Comparison of ENCODE assay signal across 20 cellular contexts in the genomic region with DNA sequence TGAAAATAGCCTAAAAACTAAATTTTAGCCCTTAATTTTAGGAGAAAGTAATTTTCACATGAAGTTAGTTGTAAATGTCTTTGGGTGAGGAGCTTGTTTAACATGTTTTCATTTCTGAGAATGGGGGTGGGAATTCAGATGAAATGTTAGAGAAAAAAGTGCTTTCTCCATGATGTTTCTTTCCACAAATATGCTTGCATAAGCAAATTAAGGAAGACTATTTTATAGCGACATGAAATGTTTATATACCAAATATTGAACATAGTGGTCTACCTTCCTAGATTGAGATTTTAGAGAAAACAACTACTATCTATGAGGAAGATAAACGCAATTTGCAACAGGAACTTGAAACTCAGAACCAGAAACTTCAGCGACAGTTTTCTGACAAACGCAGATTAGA. TPM values are rescaled to one million over a fixed set of nuclear protein-coding genes. Genes with fewer than 3 reads are reported as not detected.
DNase-seq lines count a peak whose midpoint lies in the region; ATAC-seq, FAIRE-seq and TF ChIP-seq lines count a peak whose summit lies in the region.
"Had no signal": no experiment of that assay in that cellular context is flagged by ENCODE, and none has a peak within 500 bp of the region (broad histone marks: within the 10 kb centered on the region; RNA-seq: fewer than 3 reads in every experiment).

No MANE protein-coding gene starts in this region.

- H3K23ac ChIP-seq in H1 (ENCODE audit: insufficient read length): no peak overlapping the region

- H2AK5ac ChIP-seq in H1 (ENCODE audit: low read depth, low read length): no peak overlapping the region

- H3K4me1 ChIP-seq in A549 (no peaks in the 10 kb centered on the region), H1 (replicated peaks in 1 of 4; ENCODE audit: control insufficient read depth in 3 of 4, insufficient read depth in 4 of 4, low read length in 3 of 4) (no peaks in the 10 kb centered on the region; a peak in 1 of 7 replicates)
- H3K4me1 ChIP-seq in CD8-positive, alpha-beta T cell (ENCODE audit: insufficient read depth, low read length): no peaks in the 10 kb centered on the region

- H3K14ac ChIP-seq in H1 (ENCODE audit: insufficient read length): no peak overlapping the region

- H3K79me1 ChIP-seq in H1 (ENCODE audit: low read depth, low read length): peaks cover 2% of the 10 kb centered on the region; the same call in 1 of the 2 replicates

- no peaks in the 10 kb centered on the region for H3K27me3 ChIP-seq in H1 (replicated peaks in 1 of 4; ENCODE audit: control insufficient read depth in 3 of 4, extremely low read depth in 1 of 4, insufficient read depth in 3 of 4, low read length in 3 of 4)
- no peaks in the 10 kb centered on the region for H3K27me3 ChIP-seq in CD8-positive, alpha-beta T cell (ENCODE audit: insufficient read depth, low read length)

- H3K36me3 Mint-ChIP-seq in CD14-positive monocyte: peaks cover 12 to 49% of the 10 kb centered on the region in 2 donors
- no peaks in the 10 kb centered on the region for H3K36me3 Mint-ChIP-seq in CD8-positive, alpha-beta T cell

- H4K91ac ChIP-seq in H1 (replicated peaks; ENCODE audit: insufficient read length, low read length): no peak overlapping the region

- no peak overlapping the region for H2BK20ac ChIP-seq in H1 (ENCODE audit: low read length)

- H3K23me2 ChIP-seq in H1 (ENCODE audit: low read depth, low read length): no peaks in the 10 kb centered on the region

- peaks cover 0 to 3% of the 10 kb centered on the region in 2 experiments; a peak in 1 of 4 replicates for H3K79me2 ChIP-seq in H1 (ENCODE audit: control insufficient read depth in 1 of 2, insufficient read depth in 2 of 2, low read length in 2 of 2)

- H3K18ac ChIP-seq in H1 (ENCODE audit: extremely low read depth, low read length): no peak overlapping the region

- H3K4ac ChIP-seq in H1 (replicated peaks; ENCODE audit: insufficient read length, low read depth, low read length): no peak overlapping the region

- H3K9ac ChIP-seq in SK-N-MC (ENCODE audit: insufficient read length): no peak overlapping the region
- no peak overlapping the region for H3K9ac ChIP-seq in H1 (replicated peaks in 1 of 4; ENCODE audit: extremely low read depth in 1 of 4, low read depth in 3 of 4, low read length in 3 of 4)

- TF ChIP-seq RAD21 in A549 (conservative IDR thresholded peaks at IDR 0.05 in 1 of 2, IDR thresholded peaks at IDR 0.05 in 1 of 2) (no peak), H1 (IDR thresholded peaks at IDR 0.05 in 1 of 2, conservative IDR thresholded peaks at IDR 0.05 in 1 of 2; ENCODE audit: low read depth in 2 of 2, low read length in 2 of 2) (no peak)

- POLR2A ChIA-PET in A549 (lab: Yijun Ruan, JAX): interaction anchor here (1.3 kb wide), 1 partner anchor 13 kb away, joined by 3 read pairs; the partner anchor contains the start of gene RPLP1
- POLR2A ChIA-PET in H1 (lab: Charles Lee; ENCODE audit: partially characterized antibody): interaction anchor here (1.0 to 3.0 kb wide), 4 partner anchors 8 to 18 kb away, joined by 3 to 21 read pairs (median 9); partner anchors contain the start of gene RPLP1
- POLR2A ChIA-PET in CD8-positive, alpha-beta T cell (lab: Charles Lee): interaction anchor here (0.9 to 1.3 kb wide), 2 partner anchors 13 to 23 kb away, joined by 3 to 5 read pairs; partner anchors contain the start of gene RPLP1

- H3K56ac ChIP-seq in H1 (replicated peaks; ENCODE audit: insufficient read length, low read depth, low read length): no peak overlapping the region

- peaks cover 1 to 2% of the 10 kb centered on the region in 2 experiments for H4K20me1 ChIP-seq in H1 (replicated peaks in 1 of 2; ENCODE audit: control insufficient read depth in 1 of 2, insufficient read depth in 2 of 2, low read length in 2 of 2)

- H3K9me3 ChIP-seq in A549: no peaks in the 10 kb centered on the region
- no peaks in the 10 kb centered on the region for H3K9me3 ChIP-seq in SK-N-MC (ENCODE audit: low read depth, low read length)
- no peaks in the 10 kb centered on the region for H3K9me3 ChIP-seq in H1 (ENCODE audit: insufficient read depth in 2 of 2, low read depth in 1 of 2, low read length in 1 of 2)
- H3K9me3 ChIP-seq in CD8-positive, alpha-beta T cell (ENCODE audit: low read length): no peaks in the 10 kb centered on the region

- H3K4me1 Mint-ChIP-seq in CD14-positive monocyte: peaks cover 49% of the 10 kb centered on the region
- H3K4me1 Mint-ChIP-seq in CD8-positive, alpha-beta T cell (ENCODE audit: low read depth): no peaks in the 10 kb centered on the region
- H3K4me1 Mint-ChIP-seq: GM23338 had no signal

- H3K4me2 ChIP-seq in A549: no peak overlapping the region
- H3K4me2 ChIP-seq in H1 (ENCODE audit: insufficient read depth in 1 of 2, low read depth in 2 of 2, low read length in 2 of 2): no peak overlapping the region
- H3K4me2 ChIP-seq: GM23338 had no signal

- no peaks in the 10 kb centered on the region for H3K27me3 Mint-ChIP-seq in CD14-positive monocyte (ENCODE audit: low read depth in 3 of 3)
- no peaks in the 10 kb centered on the region for H3K27me3 Mint-ChIP-seq in CD8-positive, alpha-beta T cell (ENCODE audit: low read depth)
- H3K27me3 Mint-ChIP-seq: CD8-positive, alpha-beta memory T cell had no signal

- H2BK5ac ChIP-seq in H1 (ENCODE audit: low read depth, low read length): no peak overlapping the region

- TF ChIP-seq EP300 in A549 (IDR thresholded peaks at IDR 0.05) (no peak), H1 (IDR thresholded peaks at IDR 0.05; ENCODE audit: borderline replicate concordance in 1 of 2, low read depth in 2 of 2, low read length in 2 of 2) (no peak)

- ATAC-seq in A549: no peak
- no peak for ATAC-seq in CD8-positive, alpha-beta T cell
- ATAC-seq: GM23338, HCT116 had no signal

- peaks cover 0 to 2% (median 0%) of the 10 kb centered on the region in 7 donors for H3K9me3 Mint-ChIP-seq in CD14-positive monocyte
- no peaks in the 10 kb centered on the region for H3K9me3 Mint-ChIP-seq in CD8-positive, alpha-beta T cell
- H3K9me3 Mint-ChIP-seq: CD8-positive, alpha-beta memory T cell; GM23338; HFFc6 had no signal

- no peak for TF ChIP-seq CTCF in A549 (IDR thresholded peaks at IDR 0.05)
- no peak for TF ChIP-seq CTCF in CD14-positive monocyte (IDR thresholded peaks at IDR 0.05)
- TF ChIP-seq CTCF in H1 (IDR thresholded peaks at IDR 0.05; ENCODE audit: control extremely low read depth in 1 of 3, insufficient read depth in 1 of 3, low read depth in 1 of 3, low read length in 3 of 3): no peak
- TF ChIP-seq CTCF in CD8-positive, alpha-beta T cell (IDR thresholded peaks at IDR 0.05): no peak

- H3K4me3 ChIP-seq in A549: no peak overlapping the region
- no peak overlapping the region for H3K4me3 ChIP-seq in SK-N-MC
- H3K4me3 ChIP-seq in H1 (ENCODE audit: extremely low read depth in 1 of 4, insufficient read depth in 2 of 4, low read depth in 3 of 4, low read length in 4 of 4): no peak overlapping the region
- H3K4me3 ChIP-seq in CD8-positive, alpha-beta T cell (ENCODE audit: low read depth, low read length): no peak overlapping the region
- H3K4me3 ChIP-seq: GM23338 had no signal

- H2AFZ ChIP-seq in H1 (ENCODE audit: low read length): no peak overlapping the region
- H2AFZ ChIP-seq: GM23338 had no signal

- TF ChIP-seq POLR2A in A549 (IDR thresholded peaks at IDR 0.05; ENCODE audit: low read length) (no peak), H1 (IDR thresholded peaks at IDR 0.05; ENCODE audit: control extremely low read depth in 1 of 2, low read depth in 2 of 2, low read length in 2 of 2) (no peak)

- no peak for DNase-seq in A549 (ENCODE audit: low read depth in 1 of 2, low spot score in 1 of 2)
- DNase-seq in CD14-positive monocyte (ENCODE audit: low spot score): no peak
- DNase-seq in SK-N-MC (ENCODE audit: low read depth, low spot score): no peak
- DNase-seq in H1 (ENCODE audit: low read depth in 1 of 2, low spot score in 2 of 2): no peak
- DNase-seq in occipital lobe (lab: John Stamatoyannopoulos, UW): no peak
- DNase-seq in CD8-positive, alpha-beta T cell: no peak
- no peak for DNase-seq in T-helper 1 cell
- DNase-seq: AML-193; CD8-positive, alpha-beta memory T cell; COR-L47; DMS 273 treated with DMSO at 0.1 percent for 48 hours; H7; HFFc6 had no signal

- no peak overlapping the region for H4K5ac ChIP-seq in H1 (ENCODE audit: insufficient read length, low read depth, low read length)

- no peak overlapping the region for H2BK120ac ChIP-seq in H1 (replicated peaks; ENCODE audit: low read depth, low read length)

- H4K8ac ChIP-seq in H1 (ENCODE audit: extremely low read depth, insufficient read depth, low read length): no peak overlapping the region

- FAIRE-seq in A549 (lab: Jason Lieb, UNC) (peak; percentile 61), H1 (lab: Jason Lieb, UNC) (no peak)
- FAIRE-seq: A204.1, G401.6, GM18507, HTR-8/SVneo had no signal

- H3K27ac Mint-ChIP-seq in CD14-positive monocyte: peak overlapping the region; percentile 13 to 92 (median 76)
- no peak overlapping the region for H3K27ac Mint-ChIP-seq in CD8-positive, alpha-beta T cell
- H3K27ac Mint-ChIP-seq: CD8-positive, alpha-beta memory T cell; GM23338 had no signal

- CTCF ChIA-PET in A549 (lab: Yijun Ruan, JAX) (interaction anchor here (0.6 to 1.0 kb wide), 5 partner anchors 23 to 391 kb away, joined by 3 to 7 read pairs (median 5); no protein-coding TSS in a partner anchor), H1 (lab: Charles Lee; ENCODE audit: partially characterized antibody) (interaction anchor here (0.6 to 1.3 kb wide), 3 partner anchors 14 to 23 kb away, joined by 3 to 4 read pairs (median 3); no protein-coding TSS in a partner anchor)
- CTCF ChIA-PET in CD8-positive, alpha-beta T cell (lab: Charles Lee): no interaction called here

- H3K36me3 ChIP-seq in SK-N-MC (ENCODE audit: insufficient read depth, low read length): peaks cover 99% of the 10 kb centered on the region
- peaks cover 17 to 79% (median 61%) of the 10 kb centered on the region in 4 experiments for H3K36me3 ChIP-seq in H1 (ENCODE audit: control insufficient read depth in 2 of 4, insufficient read depth in 4 of 4, low read length in 3 of 4)
- H3K36me3 ChIP-seq in CD8-positive, alpha-beta T cell (ENCODE audit: insufficient read depth, low read length): no peaks in the 10 kb centered on the region

- no peak overlapping the region for H2BK15ac ChIP-seq in H1 (ENCODE audit: low read length)

- peak overlapping the region; percentile 58 to 98 for H3K4me3 Mint-ChIP-seq in CD14-positive monocyte
- H3K4me3 Mint-ChIP-seq in CD8-positive, alpha-beta T cell: no peak overlapping the region
- H3K4me3 Mint-ChIP-seq: CD8-positive, alpha-beta memory T cell; GM23338; HFFc6 had no signal

- no peak overlapping the region for H2BK12ac ChIP-seq in H1 (ENCODE audit: low read depth, low read length)

- H3K27ac ChIP-seq in A549 (no peak overlapping the region), SK-N-MC (0 out of 2 replicates have a peak overlapping the region, but pooled peaks have one; percentile 10), H1 (ENCODE audit: low read depth, low read length) (no peak overlapping the region)
- no peak overlapping the region for H3K27ac ChIP-seq in CD8-positive, alpha-beta T cell (ENCODE audit: low read depth, low read length)
- H3K27ac ChIP-seq: C4-2B had no signal

- 92% methylated on average over 4 of the region's 4 CpGs for WGBS in A549 (ENCODE audit: missing lambda C conversion rate)
- 91% methylated on average over 4 of the region's 4 CpGs; no CpG with 5 or more reads in 1 of the 2 experiments for WGBS in H1 (ENCODE audit: extremely low coverage in 1 of 2, insufficient coverage in 1 of 2, insufficient read length in 1 of 2, insufficient replicate concordance in 2 of 2, low coverage in 1 of 2, low lambda C conversion rate in 2 of 2, missing lambda C conversion rate in 1 of 2), 2 experiments

- intact Hi-C loops in CD14-positive monocyte (cut with micrococcal nuclease): no loop called here
- intact Hi-C loops in CD8-positive, alpha-beta T cell (cut with DNase I, micrococcal nuclease): no loop called here

RNA-seq across cellular contexts. Expression of gene RPLP1, which starts 13.0 kb away (rescaled TPM):
- polyA plus RNA-seq in A549 (2011; rRNA removed) (1,245 and 1,557 TPM in 2 replicates), A549 (2017; fragmentation: RNase III; extraction: RNeasy Plus Mini Kit Qiagen cat#74134 plus additional on column Dnase treatment) (3,637 to 4,104 TPM (median 3,948 TPM) in 3 replicates), CD14-positive monocyte (1,000 to 10,000 TPM; 1,177 to 1,235 TPM), H1 (2011; rRNA removed) (3,704 and 4,387 TPM in 2 replicates)
- 2,903 and 3,168 TPM in 2 replicates for polyA plus RNA-seq in A549 (2012; cell fraction: cytosol; rRNA removed)
- 1,317 and 1,797 TPM in 2 replicates for polyA plus RNA-seq in A549 (2012; cell fraction: nucleus; rRNA removed)
- polyA minus RNA-seq in A549 (2011; rRNA and poly(A)+ RNA removed): 558 and 606 TPM in 2 replicates
- 2,089 and 2,151 TPM in 2 replicates for total RNA-seq in H1 (2021; fragmentation: NEBNext Ultra II Directional; extraction: Animal tissue kit (Norgen Biotek cat#: 25700))
- polyA plus RNA-seq in H1 (2011; cell fraction: cytosol; rRNA removed): 2,748 TPM
- polyA plus RNA-seq in H1 (2011; cell fraction: nucleus; rRNA removed): 1,651 TPM
- polyA plus RNA-seq in H1 (2012, experiment 1 of 2): 1,981 to 3,990 TPM (median 2,946 TPM) in 4 replicates
- 11,458 TPM for polyA plus RNA-seq in H1 (2012, experiment 2 of 2)
- polyA plus RNA-seq in H1 (2013, experiment 1 of 2): 3,955 TPM
- 3,734 TPM for polyA plus RNA-seq in H1 (2013, experiment 2 of 2)
- 238 and 353 TPM in 2 replicates for polyA minus RNA-seq in H1 (2011; rRNA and poly(A)+ RNA removed)
- polyA minus RNA-seq in H1 (2011; cell fraction: cytosol; rRNA and poly(A)+ RNA removed): 4,450 TPM
- 579 TPM for polyA minus RNA-seq in H1 (2011; cell fraction: nucleus; rRNA and poly(A)+ RNA removed)
- 40.1 TPM for total RNA-seq in occipital lobe
- total RNA-seq in CD8-positive, alpha-beta T cell: 1,000 to 10,000 TPM; 2,675 to 2,824 TPM

RNA-seq across cellular contexts. Expression of gene KIF23, which starts 25.5 kb away (rescaled TPM):
- polyA plus RNA-seq in A549 (2011; rRNA removed) (79.5 and 117 TPM in 2 replicates), A549 (2017; fragmentation: RNase III; extraction: RNeasy Plus Mini Kit Qiagen cat#74134 plus additional on column Dnase treatment) (81.8 to 93.1 TPM (median 87.9 TPM) in 3 replicates), CD14-positive monocyte (1 to 10 TPM; 1.5 to 8.1 TPM), H1 (2011; rRNA removed) (17.9 and 26.2 TPM in 2 replicates)
- 43.9 and 52.7 TPM in 2 replicates for polyA plus RNA-seq in A549 (2012; cell fraction: cytosol; rRNA removed)
- 63.8 and 90.2 TPM in 2 replicates for polyA plus RNA-seq in A549 (2012; cell fraction: nucleus; rRNA removed)
- polyA minus RNA-seq in A549 (2011; rRNA and poly(A)+ RNA removed): 83.0 and 87.7 TPM in 2 replicates
- total RNA-seq in H1 (2021; fragmentation: NEBNext Ultra II Directional; extraction: Animal tissue kit (Norgen Biotek cat#: 25700)): 77.2 and 77.4 TPM in 2 replicates
- polyA plus RNA-seq in H1 (2011; cell fraction: cytosol; rRNA removed): 35.8 TPM
- 26.3 TPM for polyA plus RNA-seq in H1 (2011; cell fraction: nucleus; rRNA removed)
- 49.1 to 67.9 TPM (median 50.1 TPM) in 4 replicates for polyA plus RNA-seq in H1 (2012, experiment 1 of 2)
- 3.7 TPM for polyA plus RNA-seq in H1 (2012, experiment 2 of 2)
- 40.5 TPM for polyA plus RNA-seq in H1 (2013, experiment 1 of 2)
- polyA plus RNA-seq in H1 (2013, experiment 2 of 2): 39.7 TPM
- 31.8 and 41.4 TPM in 2 replicates for polyA minus RNA-seq in H1 (2011; rRNA and poly(A)+ RNA removed)
- 34.8 TPM for polyA minus RNA-seq in H1 (2011; cell fraction: cytosol; rRNA and poly(A)+ RNA removed)
- 52.6 TPM for polyA minus RNA-seq in H1 (2011; cell fraction: nucleus; rRNA and poly(A)+ RNA removed)
- 4.7 TPM for total RNA-seq in occipital lobe
- under 1 TPM; 0.81 to 0.95 TPM for total RNA-seq in CD8-positive, alpha-beta T cell

Comparison
In these comparisons a context has a peak if more than half of its experiments do, and no peak if none do; other contexts are left out.
1. RNA of gene RPLP1, which starts 13.0 kb away (total RNA-seq): 2,675 to 2,824 TPM in CD8-positive, alpha-beta T cell and 2,089 to 2,151 TPM in H1; 40.1 TPM in occipital lobe (single experiment); every median in the first group is over 10 times any median in the second.
2. RNA of gene KIF23, which starts 25.5 kb away (total RNA-seq): 77.2 to 77.4 TPM in H1; 4.7 TPM in occipital lobe (single experiment) and 0.81 to 0.95 TPM in CD8-positive, alpha-beta T cell; every median in the first group is over 10 times any median in the second.
3. Of the 18 proteins assayed by ChIP-seq in both H1 and A549: peak only in H1: none; only in A549: none; in both: MAFK; in neither: 17.